In genomic region chr16:26261621-26262020, GRCh38 we compare ENCODE assay signal across 31 cellular contexts.
"Had no signal": no experiment of that assay in that cellular context is flagged by ENCODE, and none has a peak within 500 bp of the region (broad histone marks: within the 10 kb centered on the region; RNA-seq: fewer than 3 reads in every experiment).

No MANE protein-coding gene starts in this region.

- DNase-seq: activated B cell treated with CpG ODN at 0.5 μM for 24 hours; activated CD4-positive, alpha-beta memory T cell treated with anti-CD3 and anti-CD28 coated beads for 36 hours; activated CD4-positive, alpha-beta T cell treated with anti-CD3 and anti-CD28 coated beads for 4 hours; activated CD4-positive, alpha-beta T cell treated with anti-CD3 and anti-CD28 coated beads, Interleukin-2, amount 10 ng/mL, durations not matched to agents 24 days and 14 days; activated CD4-positive, alpha-beta T cell treated with anti-CD3 and anti-CD28 coated beads, Interleukin-2, amount 50 U/mL, for 1 hour; activated CD4-positive, alpha-beta T cell treated with anti-CD3 and anti-CD28 coated beads, Interleukin-2, amount 50 U/mL, for 4 hours; activated CD4-positive, CD25-positive, alpha-beta regulatory T cell treated with anti-CD3 and anti-CD28 coated beads, Interleukin-2, amount 50 U/mL, for 72 hours; activated CD8-positive, alpha-beta memory T cell treated with anti-CD3 and anti-CD28 coated beads, Interleukin-2, amount 50 U/mL, for 4 hours; activated CD8-positive, alpha-beta T cell treated with anti-CD3 and anti-CD28 coated beads for 36 hours; activated effector memory CD4-positive, alpha-beta T cell treated with anti-CD3 and anti-CD28 coated beads, Interleukin-2, amount 50 U/mL, for 16 hours; activated gamma-delta T cell treated with Interleukin-2 at 50 U/mL for 16 hours; activated naive CD4-positive, alpha-beta T cell; activated naive CD4-positive, alpha-beta T cell treated with anti-CD3 and anti-CD28 coated beads for 36 hours; activated naive CD4-positive, alpha-beta T cell treated with anti-CD3 and anti-CD28 coated beads, Interleukin-2, amount 50 U/mL, for 16 hours; activated naive CD8-positive, alpha-beta T cell treated with anti-CD3 and anti-CD28 coated beads, Interleukin-2, amount 10 ng/mL, durations not matched to agents 7 days and 5 days; activated T-cell treated with anti-CD3 and anti-CD28 coated beads for 4 hours; activated T-cell treated with anti-CD3 and anti-CD28 coated beads, Interleukin-2, amount 50 U/mL, for 1 hour; activated T-cell treated with anti-CD3 and anti-CD28 coated beads, Interleukin-2, amount 50 U/mL, for 4 hours; activated T-cell treated with anti-CD3 and anti-CD28 coated beads, Interleukin-2, amount 50 U/mL, for 72 hours; adrenal gland; amniotic stem cell; aorta; body of pancreas; brain microvascular endothelial cell; central memory CD4-positive, alpha-beta T cell; cerebellar nuclear complex; T-helper 1 cell; T-helper 2 cell; T-helper 9 cell had no signal

- ATAC-seq: activated CD8-positive, alpha-beta T cell treated with anti-CD3 and anti-CD28 coated beads for 36 hours; activated naive CD4-positive, alpha-beta T cell treated with anti-CD3 and anti-CD28 coated beads, Interleukin-2, amount 50 U/mL, for 72 hours; activated T-cell treated with anti-CD3 and anti-CD28 coated beads, Interleukin-2, amount 50 U/mL, for 4 hours; activated T-cell treated with anti-CD3 and anti-CD28 coated beads, Interleukin-2, amount 50 U/mL, for 72 hours; activated T-helper 17 cell treated with anti-CD3 and anti-CD28 coated beads, Interleukin-2, amount 50 U/mL, for 72 hours; body of pancreas had no signal
